7 cellular contexts compared by ENCODE assay signal in the genomic region with DNA sequence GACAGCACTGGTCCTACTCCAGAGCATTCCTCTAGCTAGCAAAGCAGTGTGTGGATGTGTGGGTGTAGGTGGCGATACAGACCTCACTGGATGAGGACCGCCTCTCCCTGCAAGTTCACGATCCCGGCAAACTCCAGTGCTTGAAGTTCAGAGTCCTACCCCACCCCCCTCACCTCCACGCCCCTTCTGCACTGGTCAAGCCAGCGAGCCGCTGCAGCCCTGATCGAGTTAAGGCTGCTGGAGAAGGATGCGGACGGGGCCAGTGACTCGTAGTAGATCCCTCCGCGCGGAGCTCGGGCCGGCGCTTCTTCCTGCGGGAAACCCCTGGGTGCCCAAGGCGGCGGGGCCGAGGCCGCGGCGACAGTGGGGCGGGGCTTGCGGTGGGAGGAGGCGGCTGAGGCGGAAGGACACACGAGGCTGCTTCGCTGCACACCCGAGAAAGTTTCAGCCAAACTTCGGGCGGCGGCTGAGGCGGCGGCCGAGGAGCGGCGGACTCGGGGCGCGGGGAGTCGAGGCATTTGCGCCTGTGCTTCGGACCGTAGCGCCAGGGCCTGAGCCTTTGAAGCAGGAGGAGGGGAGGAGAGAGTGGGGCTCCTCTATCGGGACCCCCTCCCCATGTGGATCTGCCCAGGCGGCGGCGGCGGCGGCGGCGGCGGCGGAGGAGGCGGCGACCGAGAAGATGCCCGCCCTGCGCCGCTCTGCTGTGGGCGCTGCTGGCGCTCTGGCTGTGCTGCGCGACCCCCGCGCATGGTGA.
DNase-seq lines count a peak whose midpoint lies in the region; TF ChIP-seq lines count a peak whose summit lies in the region.
"Not testable (repeated sequence)": the region's sequence is repeated elsewhere in the genome, so short reads cannot be mapped to it uniquely, and the experiment has no call there.

No MANE protein-coding gene starts in this region.

- not testable (repeated sequence) for H3K9me2 ChIP-seq in GM23248 (ENCODE audit: insufficient read depth)

- in situ Hi-C loops in GM23248 (cut with MboI): not testable (repeated sequence)

- H3K4me2 ChIP-seq in GM23248 (ENCODE audit: unreplicated experiment): not testable (repeated sequence)

- H3K9me3 ChIP-seq in GM23248 (ENCODE audit: low read depth); mononuclear cell (ENCODE audit: low read depth, low read length): not testable (repeated sequence)

- 0% methylated on average over 14 to 17 of the region's 69 CpGs for WGBS in GM23248 (ENCODE audit: low coverage in 1 of 2, low lambda C conversion rate in 2 of 2, missing lambda C conversion rate in 2 of 2), 2 experiments

- H3K4me3 Mint-ChIP-seq in activated naive CD8-positive, alpha-beta T cell treated with anti-CD3 and anti-CD28 coated beads for 36 hours: peak overlapping the region; percentile 87

- H4K20me1 ChIP-seq in GM23248 (ENCODE audit: insufficient read depth): not testable (repeated sequence)

- not testable (repeated sequence) for H3K27me3 Mint-ChIP-seq in activated naive CD8-positive, alpha-beta T cell treated with anti-CD3 and anti-CD28 coated beads for 36 hours

- H3K27ac ChIP-seq in GM23248: peak overlapping the region; percentile 51

- H3K9me3 Mint-ChIP-seq in activated naive CD8-positive, alpha-beta T cell treated with anti-CD3 and anti-CD28 coated beads for 36 hours: not testable (repeated sequence)

- DNase-seq in GM23248 (peak; percentile 54), NCI-H524 (lab: John Stamatoyannopoulos, UW) (peak; percentile 19 to 32), UCSD-AML1 (lab: John Stamatoyannopoulos, UW; ENCODE audit: unreplicated experiment) (peak; percentile 66), fibroblast of pulmonary artery (ENCODE audit: low read depth) (peak; percentile 74)
- DNase-seq in activated naive CD8-positive, alpha-beta T cell treated with anti-CD3 and anti-CD28 coated beads for 36 hours: peak; percentile 54
- peak; percentile 10 to 45 (median 37) for DNase-seq in stimulated activated CD4-positive, alpha-beta T cell treated with anti-CD3 and anti-CD28 coated beads, Interleukin-1b, Interleukin-23, amount 100 ng/mL, for 24 hours (ENCODE audit: low read depth in 4 of 4, low spot score in 1 of 4)

- TF ChIP-seq CTCF in fibroblast of pulmonary artery (IDR thresholded peaks at IDR 0.05; ENCODE audit: low read length, missing control alignments): not testable (repeated sequence)

- not testable (repeated sequence) for H3K4me1 ChIP-seq in GM23248 (ENCODE audit: insufficient read depth); mononuclear cell (ENCODE audit: insufficient read depth, low read length)

- not testable (repeated sequence) for H3K36me3 Mint-ChIP-seq in activated naive CD8-positive, alpha-beta T cell treated with anti-CD3 and anti-CD28 coated beads for 36 hours

- not testable (repeated sequence) for H3K4me1 Mint-ChIP-seq in activated naive CD8-positive, alpha-beta T cell treated with anti-CD3 and anti-CD28 coated beads for 36 hours

- not testable (repeated sequence) for H3K27me3 ChIP-seq in GM23248 (replicated peaks; ENCODE audit: insufficient read depth); mononuclear cell (ENCODE audit: insufficient read depth, low read length)

- peak overlapping the region; percentile 85 for H3K27ac Mint-ChIP-seq in activated naive CD8-positive, alpha-beta T cell treated with anti-CD3 and anti-CD28 coated beads for 36 hours

- H3K9ac ChIP-seq in GM23248: peak overlapping the region; percentile 75

- not testable (repeated sequence) for H3K36me3 ChIP-seq in GM23248 (ENCODE audit: low read depth)

- H3K79me2 ChIP-seq in GM23248 (ENCODE audit: insufficient read depth): peaks cover 24% of the 10 kb centered on the region

- H3K4me3 ChIP-seq in GM23248 (peak overlapping the region; percentile 72), fibroblast of pulmonary artery (replicated peaks; ENCODE audit: low read depth, low read length) (peak overlapping the region; percentile 46), mononuclear cell (ENCODE audit: low read length) (peak overlapping the region; percentile 33)

- not testable (repeated sequence) for H2AFZ ChIP-seq in GM23248

- not testable (repeated sequence) for H3F3A ChIP-seq in GM23248 (ENCODE audit: insufficient read depth)

Comparison
In these comparisons a context has a peak if more than half of its experiments do, and no peak if none do; other contexts are left out.
1. Peak in every context shown above with its lines: DNase-seq, H3K4me3 ChIP-seq and H3K27ac ChIP-seq.